Comparison of ENCODE assay signal across 3 cellular contexts in genomic region chr4:70534886-70535285, GRCh38. TPM values are rescaled to one million over a fixed set of nuclear protein-coding genes. Genes with fewer than 3 reads are reported as not detected.
"Had no signal": no experiment of that assay in that cellular context is flagged by ENCODE, and none has a peak within 500 bp of the region (broad histone marks: within the 10 kb centered on the region; RNA-seq: fewer than 3 reads in every experiment).

No MANE protein-coding gene starts in this region.

RNA-seq across cellular contexts. Expression of gene AMTN, which starts 16.5 kb away (rescaled TPM):
- polyA plus RNA-seq: GM23248, GM23338, H1 had no signal

RNA-seq across cellular contexts. Expression of gene AMBN, which starts 57.2 kb away (rescaled TPM):
- polyA plus RNA-seq: GM23248, GM23338, H1 had no signal
